8 cellular contexts compared by ENCODE assay signal in the genomic region with DNA sequence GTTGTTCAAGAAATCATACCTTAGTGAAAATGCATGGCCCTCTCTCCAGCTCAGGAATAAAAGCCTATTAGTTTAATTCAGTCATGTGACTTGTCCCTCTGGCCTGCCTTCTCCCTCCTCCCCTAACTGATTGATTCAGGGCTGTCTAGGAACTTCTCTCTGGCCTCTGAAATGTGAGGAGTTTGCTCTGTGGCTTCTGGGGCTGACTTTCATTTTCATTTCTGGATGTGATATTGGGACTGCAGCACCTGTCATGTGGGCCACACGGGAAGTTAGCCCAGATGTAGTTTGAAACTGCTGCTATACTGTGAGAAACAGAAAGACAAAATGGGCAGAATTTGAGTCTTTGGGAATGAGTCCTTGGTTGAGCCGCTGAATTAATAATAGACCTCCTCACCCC. TPM values are rescaled to one million over a fixed set of nuclear protein-coding genes. Genes with fewer than 3 reads are reported as not detected.
DNase-seq lines count a peak whose midpoint lies in the region; ATAC-seq and TF ChIP-seq lines count a peak whose summit lies in the region.

No MANE protein-coding gene starts in this region.

- no peak overlapping the region for H3K27ac ChIP-seq in right atrium auricular region

- ATAC-seq in Right ventricle myocardium superior (ENCODE audit: poor library complexity) (peak; percentile 69), HG02938 (IDR thresholded peaks at IDR 0.05; ENCODE audit: unreplicated experiment) (peak; percentile 94), left colon (peak; percentile 51)
- ATAC-seq in stimulated activated naive CD8-positive, alpha-beta T cell treated with anti-CD3 and anti-CD28 coated beads, Interleukin-15, Interleukin-2, amounts not matched to agents 100 U/mL and 50 U/mL, for 24 hours = peak; percentile 98

- no peaks in the 10 kb centered on the region for H3K9me3 Mint-ChIP-seq in activated T-helper 1 cell treated with anti-CD3 and anti-CD28 coated beads, Interleukin-12 subunit alpha, Interleukin-12 subunit beta, Interleukin-2, Interleukin-4 antibody, amounts not matched to agents 30 ng/mL and 10 ng/mL and 1 ng/mL, durations not matched to agents 14 hours and 24 hours and 36 hours

- no peaks in the 10 kb centered on the region for H3K27me3 ChIP-seq in right atrium auricular region

- peak overlapping the region; percentile 83 for H3K27ac Mint-ChIP-seq in activated T-helper 1 cell treated with anti-CD3 and anti-CD28 coated beads, Interleukin-12 subunit alpha, Interleukin-12 subunit beta, Interleukin-2, Interleukin-4 antibody, amounts not matched to agents 30 ng/mL and 10 ng/mL and 1 ng/mL, durations not matched to agents 14 hours and 24 hours and 36 hours

- TF ChIP-seq CTCF in right atrium auricular region (IDR thresholded peaks at IDR 0.05) = no peak

- peaks cover 57% of the 10 kb centered on the region for H3K4me1 Mint-ChIP-seq in activated T-helper 1 cell treated with anti-CD3 and anti-CD28 coated beads, Interleukin-12 subunit alpha, Interleukin-12 subunit beta, Interleukin-2, Interleukin-4 antibody, amounts not matched to agents 30 ng/mL and 10 ng/mL and 1 ng/mL, durations not matched to agents 14 hours and 24 hours and 36 hours (ENCODE audit: low read depth)

- H3K9me3 ChIP-seq in right atrium auricular region = no peaks in the 10 kb centered on the region

- peaks cover 0 to 8% of the 10 kb centered on the region in 2 donors for H3K4me1 ChIP-seq in right atrium auricular region

- intact Hi-C loops in Right ventricle myocardium superior (cut with DNase I) (no loop called here), left colon (cut with DNase I, micrococcal nuclease) (no loop called here)
- intact Hi-C loops in activated T-helper 1 cell treated with anti-CD3 and anti-CD28 coated beads, Interleukin-12 subunit alpha, Interleukin-12 subunit beta, Interleukin-2, Interleukin-4 antibody, amounts not matched to agents 30 ng/mL and 10 ng/mL and 1 ng/mL, durations not matched to agents 14 hours and 24 hours and 36 hours (cut with micrococcal nuclease) = loop anchor here (1.0 kb wide), 3 partner anchors 11 to 43 kb away; no protein-coding TSS in a partner anchor

- DNase-seq in Right ventricle myocardium superior = no peak
- DNase-seq in right atrium auricular region (ENCODE audit: low spot score) = no peak
- peak; percentile 26 for DNase-seq in NCI-H774 (lab: John Stamatoyannopoulos, UW)
- DNase-seq in activated T-helper 1 cell treated with anti-CD3 and anti-CD28 coated beads, Interleukin-12 subunit alpha, Interleukin-12 subunit beta, Interleukin-2, Interleukin-4 antibody, amounts not matched to agents 30 ng/mL and 10 ng/mL and 1 ng/mL, durations not matched to agents 14 hours and 24 hours and 36 hours (ENCODE audit: low spot score) = peak; percentile 66
- peak; percentile 15 to 30 for DNase-seq in left colon
- peak; percentile 51 for DNase-seq in stimulated activated naive CD8-positive, alpha-beta T cell treated with anti-CD3 and anti-CD28 coated beads, Interleukin-15, Interleukin-2, amounts not matched to agents 100 U/mL and 50 U/mL, for 24 hours
- DNase-seq in islet precursor cell = no peak

- H3K27me3 Mint-ChIP-seq in activated T-helper 1 cell treated with anti-CD3 and anti-CD28 coated beads, Interleukin-12 subunit alpha, Interleukin-12 subunit beta, Interleukin-2, Interleukin-4 antibody, amounts not matched to agents 30 ng/mL and 10 ng/mL and 1 ng/mL, durations not matched to agents 14 hours and 24 hours and 36 hours (ENCODE audit: insufficient read depth) = no peaks in the 10 kb centered on the region

- no peaks in the 10 kb centered on the region for H3K36me3 ChIP-seq in right atrium auricular region

- H3K4me3 Mint-ChIP-seq in activated T-helper 1 cell treated with anti-CD3 and anti-CD28 coated beads, Interleukin-12 subunit alpha, Interleukin-12 subunit beta, Interleukin-2, Interleukin-4 antibody, amounts not matched to agents 30 ng/mL and 10 ng/mL and 1 ng/mL, durations not matched to agents 14 hours and 24 hours and 36 hours = peak overlapping the region; percentile 69

- H3K4me3 ChIP-seq in right atrium auricular region = no peak overlapping the region

- peaks cover 18% of the 10 kb centered on the region for H3K36me3 Mint-ChIP-seq in activated T-helper 1 cell treated with anti-CD3 and anti-CD28 coated beads, Interleukin-12 subunit alpha, Interleukin-12 subunit beta, Interleukin-2, Interleukin-4 antibody, amounts not matched to agents 30 ng/mL and 10 ng/mL and 1 ng/mL, durations not matched to agents 14 hours and 24 hours and 36 hours (ENCODE audit: low read depth)

RNA-seq across cellular contexts. Expression of a gene that starts 44.8 kb away (rescaled TPM):
- total RNA-seq in Right ventricle myocardium superior (5.2 TPM), right atrium auricular region (1 to 10 TPM; 3.9 to 6.6 TPM), left colon (10 to 100 TPM in 1 of 2 donors, 1 to 10 TPM in 1; 7.1 to 13.6 TPM)
- 22.9 and 23.0 TPM in 2 replicates for total RNA-seq in activated T-helper 1 cell treated with anti-CD3 and anti-CD28 coated beads, Interleukin-12 subunit alpha, Interleukin-12 subunit beta, Interleukin-2, Interleukin-4 antibody, amounts not matched to agents 30 ng/mL and 10 ng/mL and 1 ng/mL, durations not matched to agents 14 hours and 24 hours and 36 hours

Comparison
In these comparisons a context has a peak if more than half of its experiments do, and no peak if none do; other contexts are left out.
1. DNase-seq: peak in NCI-H774 (single experiment), activated T-helper 1 cell treated with anti-CD3 and anti-CD28 coated beads, Interleukin-12 subunit alpha, Interleukin-12 subunit beta, Interleukin-2, Interleukin-4 antibody, amounts not matched to agents 30 ng/mL and 10 ng/mL and 1 ng/mL, durations not matched to agents 14 hours and 24 hours and 36 hours (single experiment), left colon (2 of 2) and stimulated activated naive CD8-positive, alpha-beta T cell treated with anti-CD3 and anti-CD28 coated beads, Interleukin-15, Interleukin-2, amounts not matched to agents 100 U/mL and 50 U/mL, for 24 hours (single experiment); none in Right ventricle myocardium superior (single experiment), right atrium auricular region (single experiment) and islet precursor cell (single experiment).
2. Peak in every context shown above with its lines, with median percentiles within 50 percentile points of each other: ATAC-seq.